19 cellular contexts compared by ENCODE assay signal in the genomic region with DNA sequence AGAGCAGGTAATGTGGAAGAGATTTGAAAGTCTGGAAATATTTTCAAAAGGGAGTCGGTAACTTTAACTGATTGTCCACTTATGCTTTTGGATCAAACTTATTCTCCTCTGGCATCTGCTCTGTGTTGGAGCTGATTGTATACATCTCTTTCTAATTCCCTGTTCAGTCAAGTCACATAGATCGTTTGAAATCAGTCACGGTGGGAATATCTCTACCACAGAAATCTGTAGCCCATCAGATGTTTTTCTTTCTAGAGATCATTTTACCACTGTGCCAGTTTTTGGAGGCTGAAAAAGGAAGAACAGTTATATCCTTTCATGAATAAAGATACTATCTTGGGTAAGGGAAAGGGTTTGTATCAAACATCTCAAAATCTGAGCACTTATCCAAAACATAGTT.
DNase-seq lines count a peak whose midpoint lies in the region; TF ChIP-seq lines count a peak whose summit lies in the region.
"Had no signal": no experiment of that assay in that cellular context is flagged by ENCODE, and none has a peak within 500 bp of the region (broad histone marks: within the 10 kb centered on the region; RNA-seq: fewer than 3 reads in every experiment).

No MANE protein-coding gene starts in this region.

- no peak overlapping the region for H3K4me3 Mint-ChIP-seq in chondrocyte (ENCODE audit: unreplicated experiment)

- H4K20me1 ChIP-seq in smooth muscle cell (ENCODE audit: low read depth): no peaks in the 10 kb centered on the region

- H3K36me3 ChIP-seq in mesodermal cell (ENCODE audit: control insufficient read depth, insufficient read depth, low read length) (no peaks in the 10 kb centered on the region), smooth muscle cell (ENCODE audit: low read depth) (no peaks in the 10 kb centered on the region)

- no peak overlapping the region for H3K4me2 ChIP-seq in smooth muscle cell
- H3K4me2 ChIP-seq: SK-N-SH had no signal

- no peaks in the 10 kb centered on the region for H3K9me3 ChIP-seq in mesodermal cell (ENCODE audit: control insufficient read depth, low read length)
- no peaks in the 10 kb centered on the region for H3K9me3 ChIP-seq in smooth muscle cell (replicated peaks; ENCODE audit: low read depth)
- H3K9me3 ChIP-seq: SK-N-SH had no signal

- H3K4me3 ChIP-seq in mesodermal cell (ENCODE audit: extremely low read depth, insufficient read depth, low read length, poor library complexity, severe bottlenecking): no peak overlapping the region
- H3K4me3 ChIP-seq in smooth muscle cell: no peak overlapping the region

- no peak for TF ChIP-seq CTCF in chondrocyte (IDR thresholded peaks at IDR 0.05)
- no peak for TF ChIP-seq CTCF in smooth muscle cell (IDR thresholded peaks at IDR 0.05; ENCODE audit: borderline replicate concordance, insufficient read depth, poor library complexity, severe bottlenecking)

- peaks cover 18% of the 10 kb centered on the region for H3K4me1 Mint-ChIP-seq in chondrocyte (ENCODE audit: low read depth)

- no peaks in the 10 kb centered on the region for H3K36me3 Mint-ChIP-seq in chondrocyte (ENCODE audit: low read depth)

- H3K27me3 Mint-ChIP-seq in chondrocyte (ENCODE audit: low read depth): no peaks in the 10 kb centered on the region

- peak overlapping the region; percentile 46 for H3K27ac Mint-ChIP-seq in chondrocyte (ENCODE audit: unreplicated experiment)

- DNase-seq in NCI-H460 (ENCODE audit: extremely low read depth, low read depth) (peak; percentile 3), chondrocyte (ENCODE audit: low spot score) (no peak), smooth muscle cell (lab: John Stamatoyannopoulos, UW; ENCODE audit: unreplicated experiment) (no peak), hypothalamus (lab: John Stamatoyannopoulos, UW) (no peak), NCI-H1105 treated with DMSO at 0.1 percent for 48 hours (lab: John Stamatoyannopoulos, UW) (no peak), SW480 (ENCODE audit: low spot score) (no peak)
- DNase-seq in stimulated activated CD4-positive, alpha-beta T cell treated with anti-CD3 and anti-CD28 coated beads, Interleukin-12 subunit alpha, Interleukin-12 subunit beta, amount 100 ng/mL, for 4 hours: no peak
- DNase-seq: Calu3, DMS79 treated with DMSO at 0.1 percent for 48 hours, NCI-H1092 treated with DMSO at 0.1 percent for 48 hours, NCI-H1436 treated with DMSO at 0.1 percent for 48 hours, NCI-H1930, NCI-H2107, NCI-H446, NCI-H526 treated with DMSO at 0.1 percent for 48 hours, SHP77, SK-N-SH had no signal

- H3K9ac ChIP-seq in smooth muscle cell (ENCODE audit: low read depth): no peak overlapping the region
- H3K9ac ChIP-seq: SK-N-SH had no signal

- H3K9me3 Mint-ChIP-seq in chondrocyte (ENCODE audit: low read depth): peaks cover 10% of the 10 kb centered on the region

- H3K27ac ChIP-seq in mesodermal cell (ENCODE audit: low read depth, low read length, severe bottlenecking): peak overlapping the region; percentile 7
- no peak overlapping the region for H3K27ac ChIP-seq in smooth muscle cell (ENCODE audit: low read depth)
- H3K27ac ChIP-seq: RWPE1 had no signal

- H3K27me3 ChIP-seq in smooth muscle cell (ENCODE audit: low read depth): no peaks in the 10 kb centered on the region

- H3K79me2 ChIP-seq in smooth muscle cell (ENCODE audit: low read depth): no peaks in the 10 kb centered on the region

- 94% methylated on average over 3 of the region's 3 CpGs; no CpG with 5 or more reads in 1 of the 2 experiments for WGBS in mesodermal cell (ENCODE audit: insufficient coverage in 2 of 2), 2 experiments
- 83% methylated on average over 3 of the region's 3 CpGs for WGBS in smooth muscle cell (ENCODE audit: low lambda C conversion rate)

- H3F3A ChIP-seq in smooth muscle cell (ENCODE audit: low read depth): no peaks in the 10 kb centered on the region

- H2AFZ ChIP-seq in smooth muscle cell (ENCODE audit: low read depth): peak overlapping the region; percentile 40

- H3K4me1 ChIP-seq in mesodermal cell (ENCODE audit: control insufficient read depth, insufficient read depth, low read length, poor library complexity, severe bottlenecking) (no peaks in the 10 kb centered on the region), smooth muscle cell (ENCODE audit: low read depth) (no peaks in the 10 kb centered on the region)
